19 cellular contexts compared by ENCODE assay signal in genomic region chr15:60383008-60383694, GRCh38. TPM values are rescaled to one million over a fixed set of nuclear protein-coding genes. Genes with fewer than 3 reads are reported as not detected.
A peak's percentile ranks its signal among the peaks of the same experiment; 100 is the strongest.
DNase-seq lines count a peak whose midpoint lies in the region; ATAC-seq, FAIRE-seq and TF ChIP-seq lines count a peak whose summit lies in the region.
"Had no signal": no experiment of that assay in that cellular context is flagged by ENCODE, and none has a peak within 500 bp of the region (broad histone marks: within the 10 kb centered on the region; RNA-seq: fewer than 3 reads in every experiment).

No MANE protein-coding gene starts in this region.

- H3K36me3 ChIP-seq in PC-3 (ENCODE audit: low read depth, low read length): peaks cover 67% of the 10 kb centered on the region
- peaks cover 87% of the 10 kb centered on the region for H3K36me3 ChIP-seq in osteoblast (ENCODE audit: insufficient read depth, low read length)
- peaks cover 9 to 43% of the 10 kb centered on the region in 2 experiments; a peak in 4 of 5 replicates for H3K36me3 ChIP-seq in HepG2 (replicated peaks in 1 of 2; ENCODE audit: control insufficient read depth in 1 of 2, insufficient read depth in 2 of 2, low read length in 2 of 2)
- H3K36me3 ChIP-seq: neural progenitor cell had no signal

- peaks cover 47% of the 10 kb centered on the region for H3K36me3 Mint-ChIP-seq in central memory CD8-positive, alpha-beta T cell (ENCODE audit: insufficient read depth)

- no peaks in the 10 kb centered on the region for H3K9me3 Mint-ChIP-seq in central memory CD8-positive, alpha-beta T cell
- H3K9me3 Mint-ChIP-seq: activated naive CD8-positive, alpha-beta T cell treated with anti-CD3 and anti-CD28 coated beads, Interleukin-2, amount 50 U/mL, for 24 hours had no signal

- no peak for TF ChIP-seq RAD21 in HepG2 (CRISPR knock-in tag; IDR thresholded peaks at IDR 0.05)

- H3K4me1 Mint-ChIP-seq in central memory CD8-positive, alpha-beta T cell: peaks cover 37% of the 10 kb centered on the region

- no peak for ATAC-seq in PC-3
- no peak for ATAC-seq in central memory CD8-positive, alpha-beta T cell (replicated peaks; ENCODE audit: extremely low read depth, poor library complexity, severe bottlenecking)
- ATAC-seq in HepG2: no peak
- no peak for ATAC-seq in GM21825 (IDR thresholded peaks at IDR 0.05; ENCODE audit: unreplicated experiment)
- ATAC-seq in Right ventricle myocardium superior (ENCODE audit: poor library complexity): no peak
- ATAC-seq: activated naive CD8-positive, alpha-beta T cell treated with anti-CD3 and anti-CD28 coated beads, Interleukin-2, amount 50 U/mL, for 24 hours; GM12878; sciatic nerve had no signal

- H3K27ac ChIP-seq in AG04450 (ENCODE audit: low read depth, low read length) (peak overlapping the region; percentile 58), PC-3 (ENCODE audit: low read length) (peak overlapping the region; percentile 98), osteoblast (ENCODE audit: low read depth, low read length) (peak overlapping the region; percentile 96), HepG2 (ENCODE audit: extremely low read length, insufficient read depth, low read length) (no peak overlapping the region)
- H3K27ac ChIP-seq: neural progenitor cell had no signal

- TF ChIP-seq POLR2A in HepG2 (IDR thresholded peaks at IDR 0.05; ENCODE audit: insufficient read depth in 1 of 2, low read depth in 2 of 2, low read length in 2 of 2): no peak

- no peak overlapping the region for H2AFZ ChIP-seq in PC-3 (ENCODE audit: low read length)
- H2AFZ ChIP-seq in osteoblast (ENCODE audit: low read length): no peak overlapping the region
- H2AFZ ChIP-seq in HepG2 (ENCODE audit: low read length): no peak overlapping the region
- H2AFZ ChIP-seq: neural progenitor cell had no signal

- H3K4me2 ChIP-seq in PC-3 (ENCODE audit: low read length): no peak overlapping the region
- peak overlapping the region; percentile 14 for H3K4me2 ChIP-seq in osteoblast (ENCODE audit: insufficient read depth, low read length)
- no peak overlapping the region for H3K4me2 ChIP-seq in HepG2 (ENCODE audit: low read depth, low read length)
- H3K4me2 ChIP-seq: neural progenitor cell had no signal

- H3K27me3 Mint-ChIP-seq in central memory CD8-positive, alpha-beta T cell: no peaks in the 10 kb centered on the region
- H3K27me3 Mint-ChIP-seq: activated naive CD8-positive, alpha-beta T cell treated with anti-CD3 and anti-CD28 coated beads, Interleukin-2, amount 50 U/mL, for 24 hours had no signal

- H3K79me2 ChIP-seq in PC-3 (ENCODE audit: low read length): peaks cover 91% of the 10 kb centered on the region
- H3K79me2 ChIP-seq in osteoblast (ENCODE audit: insufficient read depth, low read length): peaks cover 86% of the 10 kb centered on the region
- peaks cover 47% of the 10 kb centered on the region for H3K79me2 ChIP-seq in HepG2 (ENCODE audit: insufficient read depth, low read length)

- H3K4me1 ChIP-seq in PC-3 (ENCODE audit: insufficient read depth, low read length): peaks cover 83% of the 10 kb centered on the region
- peaks cover 97% of the 10 kb centered on the region for H3K4me1 ChIP-seq in osteoblast (ENCODE audit: insufficient read depth, low read length)
- peaks cover 73% of the 10 kb centered on the region for H3K4me1 ChIP-seq in HepG2 (ENCODE audit: insufficient read depth, low read length)

- WGBS in HepG2 (ENCODE audit: low lambda C conversion rate): 100% methylated on average over 6 of the region's 6 CpGs

- POLR2A ChIA-PET in AG04450 (lab: Yijun Ruan, JAX): interaction anchor here (1.0 to 1.8 kb wide), 2 partner anchors 8 to 21 kb away, joined by 3 to 5 read pairs; no protein-coding TSS in a partner anchor
- POLR2A ChIA-PET in PC-3 (lab: Charles Lee; ENCODE audit: unreplicated experiment): interaction anchor here (1.0 kb wide), 1 partner anchor 9 kb away, joined by 3 read pairs; no protein-coding TSS in a partner anchor
- POLR2A ChIA-PET in HepG2 (lab: Yijun Ruan, JAX): interaction anchor here (0.9 kb wide), 1 partner anchor 9 kb away, joined by 3 read pairs; no protein-coding TSS in a partner anchor

- TF ChIP-seq EP300 in HepG2 (IDR thresholded peaks at IDR 0.05; ENCODE audit: low read depth in 2 of 2, low read length in 2 of 2): no peak
- no peak for TF ChIP-seq EP300 in HepG2 (CRISPR knock-in tag; IDR thresholded peaks at IDR 0.05; ENCODE audit: borderline replicate concordance)

- H3K4me3 Mint-ChIP-seq in central memory CD8-positive, alpha-beta T cell: no peak overlapping the region
- H3K4me3 Mint-ChIP-seq: activated naive CD8-positive, alpha-beta T cell treated with anti-CD3 and anti-CD28 coated beads, Interleukin-2, amount 50 U/mL, for 24 hours; neural progenitor cell had no signal

- H3F3A ChIP-seq in PC-3 (ENCODE audit: low read length, unreplicated experiment): peaks cover 22% of the 10 kb centered on the region

- H3K9ac ChIP-seq in PC-3 (ENCODE audit: low read length) (no peak overlapping the region), HepG2 (ENCODE audit: insufficient read depth, low read depth, low read length) (no peak overlapping the region)
- H3K9ac ChIP-seq: neural progenitor cell had no signal

- peak overlapping the region; percentile 52 for H3K27ac Mint-ChIP-seq in central memory CD8-positive, alpha-beta T cell (ENCODE audit: low read depth)
- H3K27ac Mint-ChIP-seq: activated naive CD8-positive, alpha-beta T cell treated with anti-CD3 and anti-CD28 coated beads, Interleukin-2, amount 50 U/mL, for 24 hours; neural progenitor cell had no signal

- no peak for TF ChIP-seq CTCF in AG04450 (IDR thresholded peaks at IDR 0.05; ENCODE audit: low read depth, low read length)
- TF ChIP-seq CTCF in PC-3 (conservative IDR thresholded peaks at IDR 0.05; ENCODE audit: low read depth, low read length): no peak
- no peak for TF ChIP-seq CTCF in osteoblast (IDR thresholded peaks at IDR 0.05; ENCODE audit: extremely low read depth, low read depth, low read length)
- TF ChIP-seq CTCF in HepG2 (CRISPR knock-in tag; IDR thresholded peaks at IDR 0.05): no peak

- H4K20me1 ChIP-seq in PC-3 (ENCODE audit: low read length) (peaks cover 53% of the 10 kb centered on the region), osteoblast (ENCODE audit: insufficient read depth, low read length) (peaks cover 68% of the 10 kb centered on the region), HepG2 (ENCODE audit: insufficient read depth, low read length) (no peaks in the 10 kb centered on the region)

- no peaks in the 10 kb centered on the region for H3K27me3 ChIP-seq in AG04450 (ENCODE audit: control insufficient read depth, insufficient read depth, low read length)
- no peaks in the 10 kb centered on the region for H3K27me3 ChIP-seq in PC-3 (ENCODE audit: low read length)
- H3K27me3 ChIP-seq in osteoblast (ENCODE audit: insufficient read depth, low read length): no peaks in the 10 kb centered on the region
- no peaks in the 10 kb centered on the region for H3K27me3 ChIP-seq in HepG2 (ENCODE audit: control insufficient read depth in 1 of 2, insufficient read depth in 2 of 2, low read length in 2 of 2)

- CTCF ChIA-PET in AG04450 (lab: Charles Lee) (interaction anchor here (1.1 to 2.0 kb wide), 2 partner anchors 24 to 137 kb away, joined by 5 to 6 read pairs; no protein-coding TSS in a partner anchor), PC-3 (lab: Charles Lee) (interaction anchor here (1.0 kb wide), 1 partner anchor 60 kb away, joined by 3 read pairs; no protein-coding TSS in a partner anchor), HepG2 (lab: Yijun Ruan, JAX; ENCODE audit: low intra/inter-chr PET ratio, low total read pairs) (no interaction called here)

- in situ Hi-C loops in HepG2 (cut with HindIII; ENCODE audit: extremely low pct_ligation_motif_present, low pct_unique_long_range_greater_than_20kb): no loop called here

- no peak for FAIRE-seq in HepG2 (lab: Jason Lieb, UNC)
- FAIRE-seq: GM12878, RCC 7860, urothelium cell line had no signal

- H3K4me3 ChIP-seq in AG04450 (ENCODE audit: low read depth, low read length) (no peak overlapping the region), PC-3 (ENCODE audit: low read length) (no peak overlapping the region), osteoblast (ENCODE audit: insufficient read depth, low read length) (no peak overlapping the region), HepG2 (replicated peaks in 1 of 3; ENCODE audit: insufficient read depth in 1 of 3, low read depth in 2 of 3, low read length in 3 of 3) (no peak overlapping the region)
- H3K4me3 ChIP-seq: GM12878, neural progenitor cell had no signal

- intact Hi-C loops in PC-3 (cut with micrococcal nuclease): no loop called here
- intact Hi-C loops in HepG2 (cut with micrococcal nuclease; ENCODE audit: unreplicated experiment): no loop called here
- intact Hi-C loops in Right ventricle myocardium superior (cut with DNase I): no loop called here

- no peaks in the 10 kb centered on the region for H3K9me2 ChIP-seq in PC-3 (replicated peaks; ENCODE audit: low read length)

- no peak for DNase-seq in AG04450 (ENCODE audit: low read depth, low spot score)
- DNase-seq in PC-3: no peak
- no peak for DNase-seq in central memory CD8-positive, alpha-beta T cell (ENCODE audit: low spot score in 2 of 2)
- DNase-seq in osteoblast (ENCODE audit: insufficient read length, low spot score, missing footprints): no peak
- DNase-seq in stimulated activated CD4-positive, alpha-beta T cell treated with anti-CD3 and anti-CD28 coated beads, Interleukin-2, amount 100 ng/mL, for 48 hours: no peak
- DNase-seq in HepG2 (ENCODE audit: low spot score): no peak
- DNase-seq in Right ventricle myocardium superior: no peak
- DNase-seq: activated CD4-positive, alpha-beta T cell treated with anti-CD3 and anti-CD28 coated beads for 1 hour; activated naive CD8-positive, alpha-beta T cell treated with anti-CD3 and anti-CD28 coated beads, Interleukin-2, amount 50 U/mL, for 24 hours; activated T-cell treated with anti-CD3 and anti-CD28 coated beads, Interleukin-2, amount 50 U/mL, for 1 hour; H7; NCI-H2029 treated with DMSO at 0.1 percent for 48 hours; NCI-H69 had no signal

- H3K9me3 ChIP-seq in AG04450 (ENCODE audit: control insufficient read depth, insufficient read depth, low read length) (no peaks in the 10 kb centered on the region), PC-3 (ENCODE audit: low read length) (no peaks in the 10 kb centered on the region), osteoblast (ENCODE audit: low read depth, low read length) (no peaks in the 10 kb centered on the region), HepG2 (ENCODE audit: low read length) (no peaks in the 10 kb centered on the region)

- no TSS peak for BruUV-seq in PC-3 (replicated peaks; lab: Mats Ljungman, UMichigan)
- no TSS peak for BruUV-seq in HepG2 (replicated peaks; lab: Mats Ljungman, UMichigan)

RNA-seq across cellular contexts. Expression of gene ANXA2, which starts 14.6 kb away (rescaled TPM):
- polyA plus RNA-seq in AG04450 (2011; rRNA removed) (4,288 and 4,537 TPM in 2 replicates), HepG2 (2011; rRNA removed) (530 and 613 TPM in 2 replicates)
- polyA minus RNA-seq in AG04450 (2011; rRNA and poly(A)+ RNA removed): 3,312 and 3,619 TPM in 2 replicates
- total RNA-seq in PC-3 (2014; rRNA removed) (2,114 and 2,202 TPM in 2 replicates), osteoblast (2,826 and 3,042 TPM in 2 replicates), HepG2 (2016; rRNA removed; fragmentation: Illumina TruSeq; extraction: Trizol) (196 and 233 TPM in 2 replicates), Right ventricle myocardium superior (157 TPM)
- total RNA-seq in HepG2 (2016; cell fraction: cytosol; rRNA removed; fragmentation: Illumina TruSeq; extraction: Trizol; ENCODE audit: low read depth): 267 and 332 TPM in 2 replicates
- 199 and 222 TPM in 2 replicates for total RNA-seq in HepG2 (2016; cell fraction: insoluble cytoplasmic fraction; rRNA removed; fragmentation: Illumina TruSeq; extraction: Trizol)
- total RNA-seq in HepG2 (2016; cell fraction: membrane; rRNA removed; fragmentation: Illumina TruSeq; extraction: Trizol): 458 TPM in 2 replicates
- 71.2 and 77.0 TPM in 2 replicates for total RNA-seq in HepG2 (2016; cell fraction: nucleus; rRNA removed; fragmentation: Illumina TruSeq; extraction: Trizol)
- polyA plus RNA-seq in HepG2 (2011; cell fraction: cytosol; rRNA removed): 1,111 and 1,129 TPM in 2 replicates
- polyA plus RNA-seq in HepG2 (2011; cell fraction: nucleus; rRNA removed): 334 and 382 TPM in 2 replicates
- polyA plus RNA-seq in HepG2 (2012): 408 and 609 TPM in 2 replicates
- polyA plus RNA-seq in HepG2 (2016; cell fraction: cytosol; fragmentation: Illumina TruSeq; extraction: Trizol; ENCODE audit: low read depth): 359 and 376 TPM in 2 replicates
- polyA plus RNA-seq in HepG2 (2016; cell fraction: insoluble cytoplasmic fraction; fragmentation: Illumina TruSeq; extraction: Trizol; ENCODE audit: low read depth): 206 and 224 TPM in 2 replicates
- 410 and 414 TPM in 2 replicates for polyA plus RNA-seq in HepG2 (2016; cell fraction: membrane; fragmentation: Illumina TruSeq; extraction: Trizol; ENCODE audit: low read depth)
- polyA plus RNA-seq in HepG2 (2016; cell fraction: nucleus; fragmentation: Illumina TruSeq; extraction: Trizol; ENCODE audit: insufficient read depth, low read depth): 104 and 114 TPM in 2 replicates
- polyA minus RNA-seq in HepG2 (2011; rRNA and poly(A)+ RNA removed; ENCODE audit: low replicate concordance): 575 and 2,115 TPM in 2 replicates
- polyA minus RNA-seq in HepG2 (2011; cell fraction: cytosol; rRNA and poly(A)+ RNA removed): 200 and 206 TPM in 2 replicates
- polyA minus RNA-seq in HepG2 (2011; cell fraction: nucleus; rRNA and poly(A)+ RNA removed): 181 and 211 TPM in 2 replicates
